8 cellular contexts compared by ENCODE assay signal in genomic region chr6:159107451-159108260, GRCh38.
DNase-seq lines count a peak whose midpoint lies in the region; FAIRE-seq and TF ChIP-seq lines count a peak whose summit lies in the region.

No MANE protein-coding gene starts in this region.

- peak overlapping the region; percentile 53; the same call in 1 of the 2 replicates for H2AFZ ChIP-seq in OCI-LY7 (ENCODE audit: low read length)
- H2AFZ ChIP-seq in PC-9: no peak overlapping the region
- no peak overlapping the region for H2AFZ ChIP-seq in SK-N-SH (ENCODE audit: low read depth)

- no peaks in the 10 kb centered on the region for H3K36me3 Mint-ChIP-seq in activated naive CD8-positive, alpha-beta T cell
- no peaks in the 10 kb centered on the region for H3K36me3 Mint-ChIP-seq in chondrocyte (ENCODE audit: low read depth)

- H3K4me3 Mint-ChIP-seq in activated naive CD8-positive, alpha-beta T cell: peak overlapping the region; percentile 81
- no peak overlapping the region for H3K4me3 Mint-ChIP-seq in chondrocyte (ENCODE audit: unreplicated experiment)

- peak overlapping the region; percentile 93 for H3K4me2 ChIP-seq in OCI-LY7 (ENCODE audit: low read length)
- H3K4me2 ChIP-seq in PC-9: no peak overlapping the region
- H3K4me2 ChIP-seq in SK-N-SH: no peak overlapping the region

- H3K27me3 ChIP-seq in PC-9 (ENCODE audit: insufficient read depth, low read depth): no peaks in the 10 kb centered on the region
- H3K27me3 ChIP-seq in SK-N-SH (ENCODE audit: insufficient read depth): no peaks in the 10 kb centered on the region; the same call in 1 of the 2 replicates

- H3F3A ChIP-seq in PC-9 (ENCODE audit: insufficient read depth, low read depth): no peaks in the 10 kb centered on the region
- H3F3A ChIP-seq in SK-N-SH (replicated peaks; ENCODE audit: insufficient read depth): no peaks in the 10 kb centered on the region

- TF ChIP-seq EP300 in SK-N-SH (IDR thresholded peaks at IDR 0.05; ENCODE audit: borderline replicate concordance in 1 of 2, low read depth in 1 of 2, low read length in 1 of 2): no peak

- CTCF ChIA-PET in OCI-LY7 (lab: Charles Lee; ENCODE audit: unreplicated experiment) (interaction anchor here (0.6 to 2.7 kb wide), 12 partner anchors 8 to 100 kb away, joined by 3 to 5 read pairs (median 4); no protein-coding TSS in a partner anchor), PC-9 (lab: Charles Lee) (no interaction called here), SK-N-SH (lab: Yijun Ruan, JAX) (interaction anchor here (0.9 to 10.5 kb wide), 4 partner anchors 27 to 99 kb away, joined by 3 to 152 read pairs (median 6); partner anchors contain the start of gene TAGAP)

- H3K9me2 ChIP-seq in OCI-LY7 (ENCODE audit: insufficient read depth, low read length): no peaks in the 10 kb centered on the region
- no peaks in the 10 kb centered on the region for H3K9me2 ChIP-seq in PC-9 (ENCODE audit: insufficient read depth)
- no peaks in the 10 kb centered on the region for H3K9me2 ChIP-seq in SK-N-SH

- H3K36me3 ChIP-seq in OCI-LY7 (ENCODE audit: insufficient read depth, low read length) (no peaks in the 10 kb centered on the region), kidney (ENCODE audit: control insufficient read depth in 1 of 2, insufficient read depth in 2 of 2, low read length in 2 of 2) (no peaks in the 10 kb centered on the region), PC-9 (ENCODE audit: low read depth) (no peaks in the 10 kb centered on the region), SK-N-SH (replicated peaks in 1 of 2; ENCODE audit: control insufficient read depth in 1 of 2, insufficient read depth in 2 of 2, low read length in 1 of 2) (no peaks in the 10 kb centered on the region)

- TF ChIP-seq RAD21 in SK-N-SH (IDR thresholded peaks at IDR 0.05; ENCODE audit: low read length): no peak

- TF ChIP-seq CTCF in OCI-LY7 (conservative IDR thresholded peaks at IDR 0.05; ENCODE audit: low read length) (no peak), chondrocyte (IDR thresholded peaks at IDR 0.05) (no peak), kidney (IDR thresholded peaks at IDR 0.05; ENCODE audit: borderline replicate concordance, extremely low read depth, insufficient read depth) (no peak), PC-9 (conservative IDR thresholded peaks at IDR 0.05) (no peak), SK-N-SH (IDR thresholded peaks at IDR 0.05) (no peak)

- BruUV-seq in OCI-LY7 (replicated peaks; lab: Mats Ljungman, UMichigan): no TSS peak
- BruUV-seq in PC-9 (replicated peaks; lab: Mats Ljungman, UMichigan): no TSS peak

- peak overlapping the region; percentile 63 for H3K4me3 ChIP-seq in OCI-LY7 (ENCODE audit: low read depth, low read length, poor library complexity, severe bottlenecking)
- H3K4me3 ChIP-seq in kidney (ENCODE audit: low read length in 2 of 2): no peak overlapping the region
- H3K4me3 ChIP-seq in PC-9: no peak overlapping the region
- no peak overlapping the region for H3K4me3 ChIP-seq in SK-N-SH (ENCODE audit: low read depth in 2 of 2, low read length in 1 of 2)

- peaks cover 75% of the 10 kb centered on the region for H3K4me1 Mint-ChIP-seq in activated naive CD8-positive, alpha-beta T cell (ENCODE audit: low read depth)
- H3K4me1 Mint-ChIP-seq in chondrocyte (ENCODE audit: low read depth): peaks cover 7% of the 10 kb centered on the region

- H3K27ac ChIP-seq in OCI-LY7 (ENCODE audit: low read depth, low read length, poor library complexity, severe bottlenecking) (peak overlapping the region; percentile 97), kidney (ENCODE audit: low read depth in 2 of 2, low read length in 2 of 2) (no peak overlapping the region), PC-9 (no peak overlapping the region), SK-N-SH (ENCODE audit: low read depth in 2 of 2, low read length in 1 of 2) (no peak overlapping the region)

- H3K27me3 Mint-ChIP-seq in activated naive CD8-positive, alpha-beta T cell: no peaks in the 10 kb centered on the region
- H3K27me3 Mint-ChIP-seq in chondrocyte (ENCODE audit: low read depth): peaks cover 19% of the 10 kb centered on the region

- H3K9me3 ChIP-seq in OCI-LY7 (ENCODE audit: low read length) (no peaks in the 10 kb centered on the region), kidney (ENCODE audit: control insufficient read depth in 1 of 2, low read length in 2 of 2) (no peaks in the 10 kb centered on the region), PC-9 (ENCODE audit: insufficient read depth, low read depth) (no peaks in the 10 kb centered on the region), SK-N-SH (no peaks in the 10 kb centered on the region)

- no peaks in the 10 kb centered on the region for H3K9me3 Mint-ChIP-seq in activated naive CD8-positive, alpha-beta T cell (ENCODE audit: low read depth)
- H3K9me3 Mint-ChIP-seq in chondrocyte (ENCODE audit: low read depth): no peaks in the 10 kb centered on the region

- DNase-seq in GM12892 (ENCODE audit: insufficient read length) (no peak), OCI-LY7 (ENCODE audit: low spot score) (peak; percentile 98), chondrocyte (ENCODE audit: low spot score) (no peak), kidney (no peak), PC-9 (no peak), SK-N-SH (no peak)
- peak; percentile 54 for DNase-seq in stimulated activated CD4-positive, alpha-beta T cell treated with anti-CD3 and anti-CD28 coated beads, Interleukin-4, amount 100 ng/mL, for 24 hours

- peak; percentile 73 for FAIRE-seq in GM12892 (lab: Jason Lieb, UNC)
- no peak for FAIRE-seq in kidney (lab: Jason Lieb, UNC)

- H4K20me1 ChIP-seq in OCI-LY7 (ENCODE audit: insufficient read depth, low read length) (no peaks in the 10 kb centered on the region), PC-9 (ENCODE audit: insufficient read depth) (no peaks in the 10 kb centered on the region), SK-N-SH (ENCODE audit: insufficient read depth) (no peaks in the 10 kb centered on the region)

- peak overlapping the region; percentile 91 for H3K27ac Mint-ChIP-seq in activated naive CD8-positive, alpha-beta T cell
- H3K27ac Mint-ChIP-seq in chondrocyte (ENCODE audit: unreplicated experiment): no peak overlapping the region

- WGBS in SK-N-SH (ENCODE audit: low lambda C conversion rate): 56% methylated on average over 19 of the region's 19 CpGs

- no peak overlapping the region for H3K9ac ChIP-seq in kidney (ENCODE audit: low read length in 2 of 2)
- H3K9ac ChIP-seq in SK-N-SH: no peak overlapping the region

- no peak for TF ChIP-seq POLR2A in GM12892 (IDR thresholded peaks at IDR 0.05; ENCODE audit: low read depth, low read length)

- intact Hi-C loops in OCI-LY7 (cut with micrococcal nuclease; ENCODE audit: unreplicated experiment): loop anchor here (1.0 to 5.0 kb wide), 4 partner anchors 10 to 289 kb away; partner anchors contain the start of gene EZR
- intact Hi-C loops in kidney (cut with DNase I): no loop called here
- intact Hi-C loops in PC-9 (cut with micrococcal nuclease; ENCODE audit: unreplicated experiment): loop anchor here (10.0 kb wide), 1 partner anchor 403 kb away; no protein-coding TSS in a partner anchor

- POLR2A ChIA-PET in OCI-LY7 (lab: Charles Lee) (interaction anchor here (0.6 to 10.8 kb wide), 29 partner anchors 8 to 871 kb away, joined by 3 to 116 read pairs (median 5); partner anchors contain the start of genes RSPH3 and TAGAP), PC-9 (lab: Charles Lee; ENCODE audit: unreplicated experiment) (no interaction called here), SK-N-SH (lab: Yijun Ruan, JAX) (no interaction called here)

- no peaks in the 10 kb centered on the region for H3K79me2 ChIP-seq in OCI-LY7 (ENCODE audit: insufficient read depth, low read depth, low read length)
- no peaks in the 10 kb centered on the region for H3K79me2 ChIP-seq in PC-9 (ENCODE audit: low read depth)
- no peaks in the 10 kb centered on the region for H3K79me2 ChIP-seq in SK-N-SH (ENCODE audit: insufficient read depth)

- H3K4me1 ChIP-seq in OCI-LY7 (ENCODE audit: insufficient read depth, low read length, poor library complexity, severe bottlenecking) (peaks cover 89% of the 10 kb centered on the region), kidney (ENCODE audit: control insufficient read depth in 1 of 2, insufficient read depth in 1 of 2, low read depth in 1 of 2, low read length in 2 of 2) (no peaks in the 10 kb centered on the region), PC-9 (replicated peaks; ENCODE audit: insufficient read depth) (no peaks in the 10 kb centered on the region), SK-N-SH (ENCODE audit: control insufficient read depth in 1 of 2, insufficient read depth in 2 of 2, low read depth in 1 of 2, low read length in 1 of 2) (peaks cover 0 to 4% of the 10 kb centered on the region in 2 experiments; a peak in 1 of 4 replicates)

TF ChIP-seq in SK-N-SH, 30 proteins besides CTCF, POLR2A, EP300 and RAD21 (continues in another document):
- TF ChIP-seq FOXJ3 (CRISPR knock-in tag; IDR thresholded peaks at IDR 0.05): no peak
- no peak for TF ChIP-seq TEAD4 (IDR thresholded peaks at IDR 0.05; ENCODE audit: borderline replicate concordance, insufficient read depth)
- TF ChIP-seq EZH2phosphoT487 (IDR thresholded peaks at IDR 0.05; ENCODE audit: borderline replicate concordance, low read depth): no peak
- TF ChIP-seq YY1 (IDR thresholded peaks at IDR 0.05; ENCODE audit: low read depth): no peak
- TF ChIP-seq RFX5 (IDR thresholded peaks at IDR 0.05; ENCODE audit: low read length): no peak
- no peak for TF ChIP-seq CHD2 (IDR thresholded peaks at IDR 0.05; ENCODE audit: low read length, partially characterized antibody)
- TF ChIP-seq TAF1 (IDR thresholded peaks at IDR 0.05; ENCODE audit: borderline replicate concordance, low read depth, low read length): no peak
- TF ChIP-seq GABPA (IDR thresholded peaks at IDR 0.05; ENCODE audit: low read depth): no peak
- TF ChIP-seq USF2 (IDR thresholded peaks at IDR 0.05; ENCODE audit: borderline replicate concordance, low read depth, low read length): no peak
- TF ChIP-seq RCOR1 (IDR thresholded peaks at IDR 0.05; ENCODE audit: low read length): no peak
- TF ChIP-seq MXI1 (IDR thresholded peaks at IDR 0.05; ENCODE audit: low read depth, low read length): no peak
- TF ChIP-seq NRF1 (IDR thresholded peaks at IDR 0.05; ENCODE audit: low read depth, low read length): no peak
- no peak for TF ChIP-seq FOXM1 (IDR thresholded peaks at IDR 0.05; ENCODE audit: low read depth)
- no peak for TF ChIP-seq RXRA (IDR thresholded peaks at IDR 0.05; ENCODE audit: borderline replicate concordance, low read depth)
- no peak for TF ChIP-seq FOSL2 (IDR thresholded peaks at IDR 0.05; ENCODE audit: borderline replicate concordance, low read depth)
- no peak for TF ChIP-seq SMC3 (IDR thresholded peaks at IDR 0.05; ENCODE audit: low read depth, low read length)

Comparison
In these comparisons a context has a peak if more than half of its experiments do, and no peak if none do; other contexts are left out.
1. DNase-seq: peak in OCI-LY7 (single experiment) and stimulated activated CD4-positive, alpha-beta T cell treated with anti-CD3 and anti-CD28 coated beads, Interleukin-4, amount 100 ng/mL, for 24 hours (single experiment); none in GM12892 (single experiment), chondrocyte (single experiment), kidney (single experiment), PC-9 (0 of 2) and SK-N-SH (single experiment).